ENCODE assay signal across 1 cellular context in the genomic region with DNA sequence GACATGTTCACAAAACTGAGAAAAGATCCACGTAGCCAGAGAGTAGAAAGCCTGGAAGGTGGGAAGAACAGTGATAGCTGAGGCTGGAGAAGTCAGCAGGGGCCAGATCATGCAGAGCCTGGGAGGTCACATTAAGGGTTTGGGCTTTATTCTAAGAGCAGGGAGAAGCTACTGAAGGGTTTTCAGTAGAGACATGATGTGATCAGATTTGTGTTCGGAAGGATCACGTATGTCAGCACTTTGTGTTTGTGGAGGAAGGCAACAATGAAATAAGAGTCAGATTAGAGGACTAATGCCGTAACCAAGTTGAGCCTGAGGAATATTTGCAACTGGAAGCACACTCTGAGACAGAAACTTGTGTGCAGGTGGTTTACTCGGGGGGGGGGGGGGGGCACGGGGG.
TF ChIP-seq lines count a peak whose summit lies in the region.

No MANE protein-coding gene starts in this region.

TF ChIP-seq in HepG2, 621 proteins besides CTCF, POLR2A, EP300 and RAD21:
- no peak for TF ChIP-seq KDM3A (CRISPR knock-in tag; IDR thresholded peaks at IDR 0.05; ENCODE audit: low read depth)
- TF ChIP-seq MED8 (CRISPR knock-in tag; IDR thresholded peaks at IDR 0.05; ENCODE audit: insufficient replicate concordance): no peak
- TF ChIP-seq ZBTB34 (CRISPR knock-in tag; IDR thresholded peaks at IDR 0.05): no peak
- peak; percentile 67; the same call in 1 of the 2 replicates for TF ChIP-seq THAP7 (CRISPR knock-in tag; IDR thresholded peaks at IDR 0.05)
- TF ChIP-seq PHF8 (CRISPR knock-in tag; IDR thresholded peaks at IDR 0.05): no peak
- TF ChIP-seq ZNF263 (CRISPR knock-in tag; IDR thresholded peaks at IDR 0.05): no peak
- TF ChIP-seq SIX4 (CRISPR knock-in tag; IDR thresholded peaks at IDR 0.05): no peak
- TF ChIP-seq, protein P1, sequence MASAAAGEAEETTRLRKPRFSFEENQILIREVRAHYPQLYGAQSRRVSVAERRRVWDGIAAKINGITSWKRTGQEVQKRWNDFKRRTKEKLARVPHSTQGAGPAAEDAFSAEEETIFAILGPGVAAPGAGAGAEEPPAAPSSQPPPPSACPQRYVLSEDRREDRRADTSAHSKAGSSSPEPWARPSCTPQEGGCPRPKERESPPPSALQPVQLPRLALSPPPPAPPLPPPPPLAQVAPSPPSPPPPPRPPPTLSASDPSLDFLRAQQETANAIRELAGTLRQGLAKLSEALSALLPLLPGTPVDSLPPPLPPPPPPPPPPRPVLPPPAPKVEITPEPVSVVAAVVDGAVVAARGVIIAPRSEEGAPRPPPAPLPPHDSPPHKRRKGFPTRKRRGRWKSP (CRISPR knock-in tag; IDR thresholded peaks at IDR 0.05): no peak
- TF ChIP-seq, protein P2, sequence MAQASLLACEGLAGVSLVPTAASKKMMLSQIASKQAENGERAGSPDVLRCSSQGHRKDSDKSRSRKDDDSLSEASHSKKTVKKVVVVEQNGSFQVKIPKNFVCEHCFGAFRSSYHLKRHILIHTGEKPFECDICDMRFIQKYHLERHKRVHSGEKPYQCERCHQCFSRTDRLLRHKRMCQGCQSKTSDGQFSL (CRISPR knock-in tag; IDR thresholded peaks at IDR 0.05): no peak
- no peak for TF ChIP-seq YEATS2 (CRISPR knock-in tag; IDR thresholded peaks at IDR 0.05; ENCODE audit: borderline replicate concordance)
- TF ChIP-seq NR2F2 (IDR thresholded peaks at IDR 0.05; ENCODE audit: borderline replicate concordance, low read depth): no peak
- no peak for TF ChIP-seq ATAD3A (CRISPR knock-in tag; IDR thresholded peaks at IDR 0.05)
- no peak for TF ChIP-seq SRSF4 (IDR thresholded peaks at IDR 0.05; ENCODE audit: low read depth, low read length, poor library complexity, severe bottlenecking)
- no peak for TF ChIP-seq ZBTB39 (CRISPR knock-in tag; IDR thresholded peaks at IDR 0.05)
- peak; percentile 60 for TF ChIP-seq MAFF (IDR thresholded peaks at IDR 0.05; ENCODE audit: low read depth, low read length)
- TF ChIP-seq FOXP1 (IDR thresholded peaks at IDR 0.05): no peak
- no peak for TF ChIP-seq FOXP1 (CRISPR knock-in tag; IDR thresholded peaks at IDR 0.05)
- TF ChIP-seq MAFK (conservative IDR thresholded peaks at IDR 0.05 in 1 of 2, IDR thresholded peaks at IDR 0.05 in 1 of 2; ENCODE audit: low read length in 2 of 2): peak; percentile 71 to 85; a peak in 3 of 4 replicates
